12 cellular contexts compared by ENCODE assay signal in the genomic region with DNA sequence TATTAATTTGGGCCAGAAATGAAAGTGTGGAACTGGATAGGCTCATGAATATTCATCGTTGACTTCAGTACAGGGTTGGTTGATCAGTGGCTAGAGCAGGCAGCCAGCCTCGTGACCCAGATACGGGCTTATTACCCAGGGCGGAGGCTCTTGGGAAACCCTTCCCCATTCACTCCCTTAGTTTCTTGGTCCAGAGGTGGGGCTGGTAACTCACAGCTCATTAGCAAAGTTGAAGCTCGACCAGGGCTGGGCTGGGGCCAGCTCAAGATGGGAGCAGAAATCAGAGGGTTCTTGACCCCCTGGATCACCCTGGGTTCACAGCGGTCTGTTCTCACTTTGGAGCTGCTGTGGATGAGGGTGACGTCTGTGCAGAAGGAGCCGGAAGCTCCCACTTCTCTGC. TPM values are rescaled to one million over a fixed set of nuclear protein-coding genes. Genes with fewer than 3 reads are reported as not detected.
DNase-seq lines count a peak whose midpoint lies in the region; ATAC-seq and TF ChIP-seq lines count a peak whose summit lies in the region.
"Had no signal": no experiment of that assay in that cellular context is flagged by ENCODE, and none has a peak within 500 bp of the region (broad histone marks: within the 10 kb centered on the region; RNA-seq: fewer than 3 reads in every experiment).

No MANE protein-coding gene starts in this region.

- H3K79me1 ChIP-seq in trophoblast cell (ENCODE audit: low read length), result peaks cover 3% of the 10 kb centered on the region

- TF ChIP-seq CTCF in CD14-positive monocyte (IDR thresholded peaks at IDR 0.05), result no peak
- no peak for TF ChIP-seq CTCF in hepatocyte (IDR thresholded peaks at IDR 0.05; ENCODE audit: poor library complexity)
- no peak for TF ChIP-seq CTCF in WERI-Rb-1 (IDR thresholded peaks at IDR 0.05; ENCODE audit: low read depth, low read length)

- peaks cover 0 to 11% (median 1%) of the 10 kb centered on the region in 7 donors for H3K9me3 Mint-ChIP-seq in CD14-positive monocyte
- H3K9me3 Mint-ChIP-seq: activated T-cell treated with anti-CD3 and anti-CD28 coated beads, Interleukin-2, amount 50 U/mL, for 4 hours had no signal

- H4K8ac ChIP-seq in trophoblast cell (ENCODE audit: low read depth, low read length), result no peak overlapping the region

- intact Hi-C loops in CD14-positive monocyte (cut with micrococcal nuclease), result loop anchor here in 1 of 2 donors (5.0 kb wide), 1 partner anchor 41 kb away; no protein-coding TSS in a partner anchor

- H3K79me2 ChIP-seq in hepatocyte (peaks cover 97% of the 10 kb centered on the region), trophoblast cell (ENCODE audit: control insufficient read depth, insufficient read depth, low read length, poor library complexity) (peaks cover 3% of the 10 kb centered on the region)

- H2AFZ ChIP-seq in hepatocyte (no peak overlapping the region), trophoblast cell (ENCODE audit: insufficient read depth, low read length, poor library complexity) (no peak overlapping the region)

- no peak overlapping the region for H3K27ac ChIP-seq in hepatocyte
- H3K27ac ChIP-seq in trophoblast cell (ENCODE audit: low read depth, low read length), result no peak overlapping the region
- no peak overlapping the region for H3K27ac ChIP-seq in WERI-Rb-1
- H3K27ac ChIP-seq: epithelial cell of prostate had no signal

- H3K4me3 ChIP-seq in hepatocyte (no peak overlapping the region), trophoblast cell (ENCODE audit: low read depth, low read length) (no peak overlapping the region), WERI-Rb-1 (ENCODE audit: low read depth, low read length) (no peak overlapping the region)

- 82% methylated on average over 8 of the region's 8 CpGs for WGBS in hepatocyte (ENCODE audit: low lambda C conversion rate, missing lambda C conversion rate)
- no CpG with 5 or more reads among the region's 8 CpGs for WGBS in trophoblast cell (ENCODE audit: extremely low coverage, insufficient coverage, insufficient read length)

- H3K36me3 Mint-ChIP-seq in CD14-positive monocyte, result peaks cover 19 to 22% of the 10 kb centered on the region in 2 donors

- H3K4me3 Mint-ChIP-seq in CD14-positive monocyte, result peak overlapping the region in 1 of 2 donors; percentile 46
- H3K4me3 Mint-ChIP-seq: activated T-cell treated with anti-CD3 and anti-CD28 coated beads, Interleukin-2, amount 50 U/mL, for 4 hours; nephron progenitor cell had no signal

- H3K4me2 ChIP-seq in hepatocyte (no peak overlapping the region), trophoblast cell (ENCODE audit: low read length) (no peak overlapping the region)

- ATAC-seq in GM21576 (IDR thresholded peaks at IDR 0.05; ENCODE audit: unreplicated experiment) (no peak), GM18511 (IDR thresholded peaks at IDR 0.05; ENCODE audit: unreplicated experiment) (no peak)
- ATAC-seq: activated T-cell treated with anti-CD3 and anti-CD28 coated beads, Interleukin-2, amount 50 U/mL, for 4 hours had no signal

- H3K9me3 ChIP-seq in hepatocyte (ENCODE audit: low read depth) (no peaks in the 10 kb centered on the region), trophoblast cell (ENCODE audit: insufficient read depth, low read depth, low read length) (peaks cover 6% of the 10 kb centered on the region), WERI-Rb-1 (ENCODE audit: severe bottlenecking) (no peaks in the 10 kb centered on the region)

- H2BK120ac ChIP-seq in trophoblast cell (ENCODE audit: insufficient read depth, low read length, poor library complexity), result no peak overlapping the region

- no peak overlapping the region for H3K14ac ChIP-seq in trophoblast cell (ENCODE audit: low read length)

- H4K20me1 ChIP-seq in hepatocyte (ENCODE audit: insufficient read depth, poor library complexity, severe bottlenecking), result peaks cover 70% of the 10 kb centered on the region

- no peak overlapping the region for H3K18ac ChIP-seq in trophoblast cell (ENCODE audit: low read length)

- no peak overlapping the region for H3K4ac ChIP-seq in trophoblast cell (ENCODE audit: low read depth, low read length)

- H3K9me2 ChIP-seq in hepatocyte (replicated peaks; ENCODE audit: insufficient read depth), result no peaks in the 10 kb centered on the region

- H3K27me3 Mint-ChIP-seq in CD14-positive monocyte (ENCODE audit: low read depth in 3 of 3), result peaks cover 1 to 4% (median 2%) of the 10 kb centered on the region in 3 donors

- no peak overlapping the region for H2BK5ac ChIP-seq in trophoblast cell (ENCODE audit: low read depth, low read length, poor library complexity)

- H4K91ac ChIP-seq in trophoblast cell (ENCODE audit: low read depth, low read length), result peak overlapping the region; percentile 9

- H4K12ac ChIP-seq in trophoblast cell (ENCODE audit: low read depth, low read length), result no peak overlapping the region

- H3K27ac Mint-ChIP-seq in CD14-positive monocyte, result peak overlapping the region; percentile 83 to 97 (median 95)
- H3K27ac Mint-ChIP-seq: nephron progenitor cell had no signal

- DNase-seq in CD14-positive monocyte (ENCODE audit: low spot score) (peak; percentile 80), NOMO-1 treated with DMSO at 0.1 percent for 48 hours (lab: John Stamatoyannopoulos, UW; ENCODE audit: unreplicated experiment) (peak; percentile 78), hepatocyte (ENCODE audit: low spot score) (peak; percentile 77), trophoblast cell (peak; percentile 63 to 72), WERI-Rb-1 (no peak)
- no peak for DNase-seq in activated CD8-positive, alpha-beta memory T cell treated with anti-CD3 and anti-CD28 coated beads for 24 hours
- DNase-seq: activated T-cell treated with anti-CD3 and anti-CD28 coated beads, Interleukin-2, amount 50 U/mL, for 4 hours; C1 segment of cervical spinal cord; nephron progenitor cell had no signal

- H3K9ac ChIP-seq in trophoblast cell (ENCODE audit: low read length), result no peak overlapping the region

- H3K4me1 ChIP-seq in hepatocyte (ENCODE audit: insufficient read depth) (peaks cover 41% of the 10 kb centered on the region), trophoblast cell (ENCODE audit: control insufficient read depth in 1 of 2, insufficient read depth in 2 of 2, low read length in 2 of 2) (peaks cover 20 to 22% of the 10 kb centered on the region in 2 experiments)

- no peak overlapping the region for H2AK5ac ChIP-seq in trophoblast cell (ENCODE audit: low read length)

- H2BK12ac ChIP-seq in trophoblast cell (ENCODE audit: low read length), result no peak overlapping the region

- H3K36me3 ChIP-seq in hepatocyte (replicated peaks; ENCODE audit: insufficient read depth, low read depth), result no peaks in the 10 kb centered on the region
- peaks cover 5 to 8% of the 10 kb centered on the region in 2 experiments for H3K36me3 ChIP-seq in trophoblast cell (ENCODE audit: control insufficient read depth in 1 of 2, insufficient read depth in 2 of 2, low read length in 2 of 2)
- H3K36me3 ChIP-seq in WERI-Rb-1, result no peaks in the 10 kb centered on the region

- no peaks in the 10 kb centered on the region for H3K27me3 ChIP-seq in hepatocyte
- H3K27me3 ChIP-seq in trophoblast cell (ENCODE audit: insufficient read depth, low read length), result no peaks in the 10 kb centered on the region
- no peaks in the 10 kb centered on the region for H3K27me3 ChIP-seq in WERI-Rb-1 (ENCODE audit: insufficient read depth, low read depth, severe bottlenecking)

- H3K4me1 Mint-ChIP-seq in CD14-positive monocyte, result peaks cover 93% of the 10 kb centered on the region

- no peak overlapping the region for H3K23ac ChIP-seq in trophoblast cell (ENCODE audit: low read length)

RNA-seq across cellular contexts. Expression of gene GSE1, which starts 44.6 kb away (rescaled TPM):
- under 1 TPM; 0.67 to 0.86 TPM for polyA plus RNA-seq in CD14-positive monocyte
- 32.8 and 43.5 TPM in 2 replicates for total RNA-seq in hepatocyte
- polyA plus RNA-seq in hepatocyte, result 27.9 and 33.1 TPM in 2 replicates
- 175 and 188 TPM in 2 replicates for polyA plus RNA-seq in trophoblast cell (2013)

Comparison
In these comparisons a context has a peak if more than half of its experiments do, and no peak if none do; other contexts are left out.
1. DNase-seq: peak in CD14-positive monocyte (single experiment), NOMO-1 treated with DMSO at 0.1 percent for 48 hours (single experiment), hepatocyte (single experiment) and trophoblast cell (2 of 2); none in WERI-Rb-1 (single experiment) and activated CD8-positive, alpha-beta memory T cell treated with anti-CD3 and anti-CD28 coated beads for 24 hours (single experiment).
2. RNA of gene GSE1, which starts 44.6 kb away (polyA plus RNA-seq): 27.9 to 33.1 TPM in hepatocyte; 0.67 to 0.86 TPM in CD14-positive monocyte; every median in the first group is over 10 times any median in the second.